1 cellular context compared by ENCODE assay signal in the genomic region with DNA sequence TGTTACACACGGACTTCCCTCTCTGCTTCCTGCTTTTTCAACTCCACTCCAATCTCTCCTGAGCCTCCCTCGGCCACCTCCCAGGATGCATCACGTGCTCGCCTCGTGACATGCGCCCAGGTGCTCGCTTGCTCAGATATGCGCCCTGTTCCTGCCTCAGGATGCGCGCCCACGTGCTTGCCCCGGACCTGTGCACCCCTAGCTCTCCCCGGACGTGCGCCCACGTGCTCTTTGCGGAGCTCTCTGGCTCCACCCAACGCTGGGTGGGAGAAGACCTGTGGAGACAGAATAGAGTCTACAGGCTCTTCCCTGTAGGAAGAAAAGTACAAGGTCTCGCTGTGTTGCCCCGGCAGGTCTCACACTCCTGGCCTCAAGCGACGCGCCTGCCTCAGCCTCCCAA.
TF ChIP-seq lines count a peak whose summit lies in the region.

No MANE protein-coding gene starts in this region.

TF ChIP-seq in GM23338, 12 proteins besides CTCF, POLR2A, EP300 and RAD21:
- TF ChIP-seq, protein P1, sequence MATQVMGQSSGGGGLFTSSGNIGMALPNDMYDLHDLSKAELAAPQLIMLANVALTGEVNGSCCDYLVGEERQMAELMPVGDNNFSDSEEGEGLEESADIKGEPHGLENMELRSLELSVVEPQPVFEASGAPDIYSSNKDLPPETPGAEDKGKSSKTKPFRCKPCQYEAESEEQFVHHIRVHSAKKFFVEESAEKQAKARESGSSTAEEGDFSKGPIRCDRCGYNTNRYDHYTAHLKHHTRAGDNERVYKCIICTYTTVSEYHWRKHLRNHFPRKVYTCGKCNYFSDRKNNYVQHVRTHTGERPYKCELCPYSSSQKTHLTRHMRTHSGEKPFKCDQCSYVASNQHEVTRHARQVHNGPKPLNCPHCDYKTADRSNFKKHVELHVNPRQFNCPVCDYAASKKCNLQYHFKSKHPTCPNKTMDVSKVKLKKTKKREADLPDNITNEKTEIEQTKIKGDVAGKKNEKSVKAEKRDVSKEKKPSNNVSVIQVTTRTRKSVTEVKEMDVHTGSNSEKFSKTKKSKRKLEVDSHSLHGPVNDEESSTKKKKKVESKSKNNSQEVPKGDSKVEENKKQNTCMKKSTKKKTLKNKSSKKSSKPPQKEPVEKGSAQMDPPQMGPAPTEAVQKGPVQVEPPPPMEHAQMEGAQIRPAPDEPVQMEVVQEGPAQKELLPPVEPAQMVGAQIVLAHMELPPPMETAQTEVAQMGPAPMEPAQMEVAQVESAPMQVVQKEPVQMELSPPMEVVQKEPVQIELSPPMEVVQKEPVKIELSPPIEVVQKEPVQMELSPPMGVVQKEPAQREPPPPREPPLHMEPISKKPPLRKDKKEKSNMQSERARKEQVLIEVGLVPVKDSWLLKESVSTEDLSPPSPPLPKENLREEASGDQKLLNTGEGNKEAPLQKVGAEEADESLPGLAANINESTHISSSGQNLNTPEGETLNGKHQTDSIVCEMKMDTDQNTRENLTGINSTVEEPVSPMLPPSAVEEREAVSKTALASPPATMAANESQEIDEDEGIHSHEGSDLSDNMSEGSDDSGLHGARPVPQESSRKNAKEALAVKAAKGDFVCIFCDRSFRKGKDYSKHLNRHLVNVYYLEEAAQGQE (IDR thresholded peaks at IDR 0.05; ENCODE audit: unreplicated experiment) = no peak
- TF ChIP-seq, protein P2, sequence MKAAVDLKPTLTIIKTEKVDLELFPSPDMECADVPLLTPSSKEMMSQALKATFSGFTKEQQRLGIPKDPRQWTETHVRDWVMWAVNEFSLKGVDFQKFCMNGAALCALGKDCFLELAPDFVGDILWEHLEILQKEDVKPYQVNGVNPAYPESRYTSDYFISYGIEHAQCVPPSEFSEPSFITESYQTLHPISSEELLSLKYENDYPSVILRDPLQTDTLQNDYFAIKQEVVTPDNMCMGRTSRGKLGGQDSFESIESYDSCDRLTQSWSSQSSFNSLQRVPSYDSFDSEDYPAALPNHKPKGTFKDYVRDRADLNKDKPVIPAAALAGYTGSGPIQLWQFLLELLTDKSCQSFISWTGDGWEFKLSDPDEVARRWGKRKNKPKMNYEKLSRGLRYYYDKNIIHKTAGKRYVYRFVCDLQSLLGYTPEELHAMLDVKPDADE (IDR thresholded peaks at IDR 0.05) = no peak
- TF ChIP-seq NANOG (IDR thresholded peaks at IDR 0.05; ENCODE audit: borderline replicate concordance) (no peak), POLR2AphosphoS5 (IDR thresholded peaks at IDR 0.05; ENCODE audit: low read depth) (no peak), JUNB (IDR thresholded peaks at IDR 0.05; ENCODE audit: unreplicated experiment) (no peak), ZNF114 (CRISPR knock-in tag; IDR thresholded peaks at IDR 0.05) (no peak), CREB1 (CRISPR knock-in tag; IDR thresholded peaks at IDR 0.05; ENCODE audit: low read depth) (no peak), EZH2 (IDR thresholded peaks at IDR 0.05; ENCODE audit: low read depth, unreplicated experiment) (no peak)
